ENCODE assay signal across 14 cellular contexts in the genomic region with DNA sequence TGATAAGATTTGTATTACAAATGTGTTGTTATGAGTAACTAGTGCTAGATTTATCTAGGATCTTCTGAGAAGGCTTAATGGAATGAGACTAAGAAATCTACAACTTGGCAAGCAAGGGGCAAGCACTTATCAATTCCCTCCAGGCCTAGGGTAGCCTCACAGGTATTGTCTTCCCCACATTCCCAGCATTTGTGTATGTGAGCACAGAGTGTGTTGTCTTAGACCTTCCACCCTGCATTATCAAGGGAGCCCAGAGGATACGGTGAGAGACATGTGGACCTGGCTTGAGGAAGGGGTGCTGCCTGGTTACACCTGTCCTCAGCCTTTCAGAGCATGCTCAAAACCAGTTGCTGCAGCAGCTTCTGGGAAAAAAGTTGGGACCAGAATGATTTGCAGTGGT.
DNase-seq lines count a peak whose midpoint lies in the region; TF ChIP-seq lines count a peak whose summit lies in the region.
"Had no signal": no experiment of that assay in that cellular context is flagged by ENCODE, and none has a peak within 500 bp of the region (broad histone marks: within the 10 kb centered on the region; RNA-seq: fewer than 3 reads in every experiment).

No MANE protein-coding gene starts in this region.

- H3K27ac Mint-ChIP-seq in endodermal cell, result peak overlapping the region; percentile 67
- H3K27ac Mint-ChIP-seq in neural progenitor cell, result no peak overlapping the region
- H3K27ac Mint-ChIP-seq: CD8-positive, alpha-beta T cell; HFFc6 had no signal

- peaks cover 2% of the 10 kb centered on the region for H3K27me3 Mint-ChIP-seq in endodermal cell (ENCODE audit: insufficient read depth)
- H3K27me3 Mint-ChIP-seq in neural progenitor cell (ENCODE audit: insufficient read depth, low read depth), result no peaks in the 10 kb centered on the region

- H2AFZ ChIP-seq in neural progenitor cell (replicated peaks), result peak overlapping the region; percentile 28
- H2AFZ ChIP-seq: GM23248 had no signal

- H3K36me3 Mint-ChIP-seq in endodermal cell (ENCODE audit: low read depth) (no peaks in the 10 kb centered on the region), neural progenitor cell (no peaks in the 10 kb centered on the region)
- H3K36me3 Mint-ChIP-seq: CD8-positive, alpha-beta T cell had no signal

- H3K36me3 ChIP-seq in endodermal cell (ENCODE audit: control insufficient read depth, insufficient read depth, low read length) (no peaks in the 10 kb centered on the region), neural progenitor cell (no peaks in the 10 kb centered on the region)
- H3K36me3 ChIP-seq: HAP-1 had no signal

- no peaks in the 10 kb centered on the region for H3K79me2 ChIP-seq in neural progenitor cell (ENCODE audit: low read depth)

- H4K20me1 ChIP-seq in neural progenitor cell (ENCODE audit: low read depth), result no peaks in the 10 kb centered on the region

- no peaks in the 10 kb centered on the region for H3K9me3 Mint-ChIP-seq in endodermal cell
- no peaks in the 10 kb centered on the region for H3K9me3 Mint-ChIP-seq in neural progenitor cell
- H3K9me3 Mint-ChIP-seq: CD8-positive, alpha-beta T cell; HFFc6 had no signal

- H3K4me1 ChIP-seq in endodermal cell (ENCODE audit: control insufficient read depth, insufficient read depth, low read length), result peaks cover 21% of the 10 kb centered on the region
- peaks cover 12% of the 10 kb centered on the region for H3K4me1 ChIP-seq in neural progenitor cell
- H3K4me1 ChIP-seq: Caco-2 had no signal

- DNase-seq in NCI-H226, result peak; percentile 65
- peak; percentile 58 for DNase-seq in endodermal cell
- DNase-seq in neural progenitor cell (ENCODE audit: low spot score), result no peak
- DNase-seq in midbrain (lab: John Stamatoyannopoulos, UW), result no peak
- no peak for DNase-seq in SK-N-DZ (ENCODE audit: low spot score)
- no peak for DNase-seq in stimulated activated CD4-positive, alpha-beta T cell treated with anti-CD3 and anti-CD28 coated beads, Interleukin-4, amount 100 ng/mL, for 24 hours
- DNase-seq: C1 segment of cervical spinal cord; Caco-2; CD8-positive, alpha-beta T cell; DMS153; DND-41; GM23248; HFFc6 had no signal

- H3K9ac ChIP-seq in endodermal cell (ENCODE audit: extremely low read depth, low read length, poor library complexity, severe bottlenecking) (peak overlapping the region; percentile 22), neural progenitor cell (no peak overlapping the region)
- H3K9ac ChIP-seq: GM23248 had no signal

- no peaks in the 10 kb centered on the region for H3F3A ChIP-seq in neural progenitor cell (ENCODE audit: low read depth)

- no peak overlapping the region for H3K27ac ChIP-seq in endodermal cell (ENCODE audit: low read depth, low read length)
- no peak overlapping the region for H3K27ac ChIP-seq in neural progenitor cell
- H3K27ac ChIP-seq: GM23248 had no signal

- TF ChIP-seq CTCF in endodermal cell (conservative IDR thresholded peaks at IDR 0.05) (no peak), neural progenitor cell (IDR thresholded peaks at IDR 0.05) (no peak)

- peaks cover 28% of the 10 kb centered on the region for H3K4me1 Mint-ChIP-seq in endodermal cell
- H3K4me1 Mint-ChIP-seq in neural progenitor cell, result peaks cover 2% of the 10 kb centered on the region

- WGBS in endodermal cell (ENCODE audit: insufficient coverage in 1 of 2, insufficient read length in 1 of 2), 2 experiments, result 52 to 100% methylated on average over 1 of the region's 1 CpG

- H3K27me3 ChIP-seq in endodermal cell (ENCODE audit: control insufficient read depth, insufficient read depth, low read length, poor library complexity, severe bottlenecking) (no peaks in the 10 kb centered on the region), neural progenitor cell (no peaks in the 10 kb centered on the region)

- H3K4me2 ChIP-seq in neural progenitor cell, result no peak overlapping the region

- no peak overlapping the region for H3K4me3 Mint-ChIP-seq in endodermal cell
- H3K4me3 Mint-ChIP-seq in neural progenitor cell, result no peak overlapping the region
- H3K4me3 Mint-ChIP-seq: CD8-positive, alpha-beta T cell; HFFc6 had no signal

- H3K9me3 ChIP-seq in endodermal cell (ENCODE audit: control insufficient read depth, low read length) (no peaks in the 10 kb centered on the region), neural progenitor cell (ENCODE audit: low read depth) (no peaks in the 10 kb centered on the region)
- H3K9me3 ChIP-seq: Caco-2, HAP-1 had no signal

- no peak overlapping the region for H3K4me3 ChIP-seq in endodermal cell (ENCODE audit: low read length)
- H3K4me3 ChIP-seq in neural progenitor cell, result no peak overlapping the region
- H3K4me3 ChIP-seq: GM23248, HAP-1 had no signal

Comparison
In these comparisons a context has a peak if more than half of its experiments do, and no peak if none do; other contexts are left out.
1. DNase-seq: peak in NCI-H226 (single experiment) and endodermal cell (single experiment); none in neural progenitor cell (single experiment), midbrain (single experiment), SK-N-DZ (single experiment) and stimulated activated CD4-positive, alpha-beta T cell treated with anti-CD3 and anti-CD28 coated beads, Interleukin-4, amount 100 ng/mL, for 24 hours (single experiment).